Comparison of ENCODE assay signal across 10 cellular contexts in genomic region chr7:39353615-39354376, GRCh38.
DNase-seq lines count a peak whose midpoint lies in the region; ATAC-seq and TF ChIP-seq lines count a peak whose summit lies in the region.
"Had no signal": no experiment of that assay in that cellular context is flagged by ENCODE, and none has a peak within 500 bp of the region (broad histone marks: within the 10 kb centered on the region; RNA-seq: fewer than 3 reads in every experiment).

No MANE protein-coding gene starts in this region.

- H3K4me1 Mint-ChIP-seq in neural progenitor cell: peaks cover 33% of the 10 kb centered on the region

- H3K4me2 ChIP-seq in fibroblast of lung (ENCODE audit: extremely low read depth, insufficient read depth, low read length): no peak overlapping the region
- H3K4me2 ChIP-seq in neural progenitor cell: peak overlapping the region; percentile 80

- H3K9ac ChIP-seq in fibroblast of lung (ENCODE audit: insufficient read depth, low read length) (no peak overlapping the region), neural progenitor cell (no peak overlapping the region)

- H3K4me3 ChIP-seq in fibroblast of lung (replicated peaks in 1 of 4; ENCODE audit: control extremely low read depth in 1 of 4, insufficient read depth in 1 of 4, low read depth in 3 of 4, low read length in 4 of 4): no peak overlapping the region
- H3K4me3 ChIP-seq in neural progenitor cell: peak overlapping the region; percentile 30

- H3K27me3 ChIP-seq in fibroblast of lung (ENCODE audit: control insufficient read depth, insufficient read depth, low read length) (no peaks in the 10 kb centered on the region), neural progenitor cell (no peaks in the 10 kb centered on the region)

- no peaks in the 10 kb centered on the region for H3K36me3 ChIP-seq in fibroblast of lung (ENCODE audit: control insufficient read depth, insufficient read depth, low read length)
- no peaks in the 10 kb centered on the region for H3K36me3 ChIP-seq in neural progenitor cell

- peak overlapping the region; percentile 83 for H3K27ac Mint-ChIP-seq in neural progenitor cell
- H3K27ac Mint-ChIP-seq: activated naive CD4-positive, alpha-beta T cell treated with anti-CD3 and anti-CD28 coated beads, Interleukin-2, amount 50 U/mL, for 24 hours; natural killer cell had no signal

- peak; percentile 4 for DNase-seq in EL
- DNase-seq in NCI-H69 (lab: John Stamatoyannopoulos, UW): peak; percentile 95
- peak; percentile 60 to 88 for DNase-seq in fibroblast of lung (ENCODE audit: low read depth in 2 of 2)
- peak; percentile 81 for DNase-seq in neural progenitor cell (ENCODE audit: low spot score)
- no peak for DNase-seq in RKO (ENCODE audit: low spot score)
- DNase-seq: natural killer cell had no signal

- ATAC-seq in GM21619 (IDR thresholded peaks at IDR 0.05; ENCODE audit: unreplicated experiment): no peak
- ATAC-seq in HG03460 (IDR thresholded peaks at IDR 0.05; ENCODE audit: unreplicated experiment): no peak
- ATAC-seq in GM18861 (IDR thresholded peaks at IDR 0.05; ENCODE audit: unreplicated experiment): no peak
- ATAC-seq: natural killer cell had no signal

- H3K79me2 ChIP-seq in fibroblast of lung (ENCODE audit: control insufficient read depth, insufficient read depth, low read length): no peaks in the 10 kb centered on the region
- H3K79me2 ChIP-seq in neural progenitor cell (ENCODE audit: low read depth): no peaks in the 10 kb centered on the region

- TF ChIP-seq CTCF in fibroblast of lung (conservative IDR thresholded peaks at IDR 0.05 in 1 of 2, IDR thresholded peaks at IDR 0.05 in 1 of 2; ENCODE audit: low read depth in 1 of 2, low read length in 2 of 2) (no peak), neural progenitor cell (IDR thresholded peaks at IDR 0.05) (no peak)

- H3K4me1 ChIP-seq in fibroblast of lung (ENCODE audit: control insufficient read depth, extremely low read depth, insufficient read depth, low read length): no peaks in the 10 kb centered on the region
- peaks cover 29% of the 10 kb centered on the region for H3K4me1 ChIP-seq in neural progenitor cell

- H2AFZ ChIP-seq in fibroblast of lung (ENCODE audit: low read length): no peak overlapping the region
- H2AFZ ChIP-seq in neural progenitor cell (replicated peaks): no peak overlapping the region

- no peaks in the 10 kb centered on the region for H3K36me3 Mint-ChIP-seq in neural progenitor cell
- H3K36me3 Mint-ChIP-seq: activated naive CD4-positive, alpha-beta T cell treated with anti-CD3 and anti-CD28 coated beads, Interleukin-2, amount 50 U/mL, for 24 hours; natural killer cell had no signal

- H3K9me3 Mint-ChIP-seq in neural progenitor cell: peaks cover 5% of the 10 kb centered on the region
- H3K9me3 Mint-ChIP-seq: activated naive CD4-positive, alpha-beta T cell treated with anti-CD3 and anti-CD28 coated beads, Interleukin-2, amount 50 U/mL, for 24 hours; natural killer cell had no signal

- H3F3A ChIP-seq in neural progenitor cell (ENCODE audit: low read depth): peaks cover 26% of the 10 kb centered on the region

- H4K20me1 ChIP-seq in fibroblast of lung (ENCODE audit: control insufficient read depth, extremely low read depth, insufficient read depth, low read length): no peaks in the 10 kb centered on the region
- peaks cover 5% of the 10 kb centered on the region for H4K20me1 ChIP-seq in neural progenitor cell (ENCODE audit: low read depth)

- H3K4me3 Mint-ChIP-seq in neural progenitor cell: peak overlapping the region; percentile 69
- H3K4me3 Mint-ChIP-seq: activated naive CD4-positive, alpha-beta T cell treated with anti-CD3 and anti-CD28 coated beads, Interleukin-2, amount 50 U/mL, for 24 hours; natural killer cell had no signal

- H3K9me3 ChIP-seq in fibroblast of lung (ENCODE audit: control insufficient read depth, insufficient read depth, low read depth, low read length) (no peaks in the 10 kb centered on the region), neural progenitor cell (ENCODE audit: low read depth) (no peaks in the 10 kb centered on the region)

- H3K27ac ChIP-seq in fibroblast of lung (ENCODE audit: insufficient read depth, low read length) (no peak overlapping the region), neural progenitor cell (peak overlapping the region; percentile 68)

- peaks cover 7% of the 10 kb centered on the region for H3K27me3 Mint-ChIP-seq in neural progenitor cell (ENCODE audit: insufficient read depth, low read depth)
- H3K27me3 Mint-ChIP-seq: activated naive CD4-positive, alpha-beta T cell treated with anti-CD3 and anti-CD28 coated beads, Interleukin-2, amount 50 U/mL, for 24 hours had no signal
